ENCODE assay signal across 8 cellular contexts in the genomic region with DNA sequence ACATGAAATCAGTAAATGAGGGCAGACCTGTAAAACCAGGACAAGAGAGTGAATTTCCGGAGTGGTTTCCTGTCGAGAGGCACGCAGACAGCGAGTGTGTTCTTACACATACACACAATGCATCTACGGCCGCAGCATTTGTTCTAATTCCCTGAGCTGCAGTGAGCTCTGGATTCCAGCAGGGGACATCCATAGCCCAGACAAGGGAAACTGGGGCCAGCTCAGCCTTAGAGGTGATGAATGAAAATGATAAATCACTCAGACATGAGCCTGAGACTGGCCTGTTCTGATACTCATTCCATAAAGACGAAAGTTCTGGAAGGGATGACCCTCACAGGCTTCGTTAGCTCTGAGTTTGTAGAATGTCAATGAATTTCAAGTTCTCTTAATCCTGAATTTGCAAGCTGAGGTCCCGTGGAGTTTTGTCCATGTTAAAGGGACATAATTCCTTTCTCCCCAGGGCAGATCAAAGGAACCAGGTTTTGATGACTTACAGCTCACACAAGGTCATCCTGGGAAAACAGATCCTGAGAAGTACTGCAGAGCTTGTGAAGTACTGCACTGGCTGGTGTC.
DNase-seq lines count a peak whose midpoint lies in the region; ATAC-seq and TF ChIP-seq lines count a peak whose summit lies in the region.

No MANE protein-coding gene starts in this region.

- no peaks in the 10 kb centered on the region for H3K27me3 ChIP-seq in heart left ventricle

- no peak overlapping the region for H3K27ac ChIP-seq in heart left ventricle

- no peaks in the 10 kb centered on the region for H3K9me3 ChIP-seq in heart left ventricle

- TF ChIP-seq POLR2A in heart left ventricle (IDR thresholded peaks at IDR 0.05): no peak

- peaks cover 0 to 18% (median 8%) of the 10 kb centered on the region in 12 donors for H3K4me1 ChIP-seq in heart left ventricle

- TF ChIP-seq CTCF in heart left ventricle (IDR thresholded peaks at IDR 0.05): peak; percentile 80 to 94 (median 90)

- WGBS in heart left ventricle, 4 donors: 16 to 33% (median 25%) methylated on average over 9 of the region's 9 CpGs

- peak; percentile 81 for ATAC-seq in GM19324 (IDR thresholded peaks at IDR 0.05; ENCODE audit: low FRiP score, unreplicated experiment)
- peak; percentile 92 for ATAC-seq in HG03354 (IDR thresholded peaks at IDR 0.05; ENCODE audit: poor library complexity, severe bottlenecking, unreplicated experiment)
- peak; percentile 88 for ATAC-seq in activated T-helper 17 cell treated with anti-CD3 and anti-CD28 coated beads, Interleukin-2, amount 50 U/mL, for 72 hours (replicated peaks)
- peak; percentile 87 to 97 (median 92) for ATAC-seq in heart left ventricle
- ATAC-seq in GM18520 (IDR thresholded peaks at IDR 0.05; ENCODE audit: unreplicated experiment): no peak

- intact Hi-C loops in heart left ventricle (cut with DNase I): loop anchor here (1.0 to 10.0 kb wide), 14 partner anchors 307 to 1573 kb away; no protein-coding TSS in a partner anchor

- no peaks in the 10 kb centered on the region for H3K36me3 ChIP-seq in heart left ventricle

- no peaks in the 10 kb centered on the region for H3K27me3 Mint-ChIP-seq in activated T-helper 17 cell treated with anti-CD3 and anti-CD28 coated beads, Interleukin-2, amount 50 U/mL, for 72 hours

- DNase-seq in DMS 273 treated with DMSO at 0.1 percent for 48 hours (lab: John Stamatoyannopoulos, UW) (peak; percentile 78), NCI-H226 (peak; percentile 71), heart left ventricle (peak in 4 of 5 donors; percentile 43 to 72 (median 54)), putamen (ENCODE audit: low spot score) (peak; percentile 59)

- H3K27ac Mint-ChIP-seq in activated T-helper 17 cell treated with anti-CD3 and anti-CD28 coated beads, Interleukin-2, amount 50 U/mL, for 72 hours: no peak overlapping the region

- H3K4me1 Mint-ChIP-seq in activated T-helper 17 cell treated with anti-CD3 and anti-CD28 coated beads, Interleukin-2, amount 50 U/mL, for 72 hours: no peaks in the 10 kb centered on the region

- no peak overlapping the region for H3K4me3 Mint-ChIP-seq in activated T-helper 17 cell treated with anti-CD3 and anti-CD28 coated beads, Interleukin-2, amount 50 U/mL, for 72 hours

- H3K9me3 Mint-ChIP-seq in activated T-helper 17 cell treated with anti-CD3 and anti-CD28 coated beads, Interleukin-2, amount 50 U/mL, for 72 hours: no peaks in the 10 kb centered on the region

- H3K4me3 ChIP-seq in heart left ventricle: no peak overlapping the region

- no peaks in the 10 kb centered on the region for H3K36me3 Mint-ChIP-seq in activated T-helper 17 cell treated with anti-CD3 and anti-CD28 coated beads, Interleukin-2, amount 50 U/mL, for 72 hours (ENCODE audit: low read depth)
